In genomic region chr1:221001167-221001566, GRCh38 we compare ENCODE assay signal across 1 cellular context.
TF ChIP-seq lines count a peak whose summit lies in the region.

No MANE protein-coding gene starts in this region.

TF ChIP-seq in IMR-90, 13 proteins besides CTCF, POLR2A, EP300 and RAD21 (continued from another document):
- TF ChIP-seq, protein P1, sequence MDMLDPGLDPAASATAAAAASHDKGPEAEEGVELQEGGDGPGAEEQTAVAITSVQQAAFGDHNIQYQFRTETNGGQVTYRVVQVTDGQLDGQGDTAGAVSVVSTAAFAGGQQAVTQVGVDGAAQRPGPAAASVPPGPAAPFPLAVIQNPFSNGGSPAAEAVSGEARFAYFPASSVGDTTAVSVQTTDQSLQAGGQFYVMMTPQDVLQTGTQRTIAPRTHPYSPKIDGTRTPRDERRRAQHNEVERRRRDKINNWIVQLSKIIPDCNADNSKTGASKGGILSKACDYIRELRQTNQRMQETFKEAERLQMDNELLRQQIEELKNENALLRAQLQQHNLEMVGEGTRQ (IDR thresholded peaks at IDR 0.05; ENCODE audit: low read depth, low read length): no peak
- no peak for TF ChIP-seq MAFK (IDR thresholded peaks at IDR 0.05; ENCODE audit: low read depth, low read length)
- no peak for TF ChIP-seq BHLHE40 (IDR thresholded peaks at IDR 0.05; ENCODE audit: low read depth, low read length)
- TF ChIP-seq FOS (IDR thresholded peaks at IDR 0.05; ENCODE audit: low read depth, low read length): no peak
- TF ChIP-seq RFX5 (IDR thresholded peaks at IDR 0.05; ENCODE audit: low read depth, low read length): no peak
- no peak for TF ChIP-seq NFE2L2 (IDR thresholded peaks at IDR 0.05; ENCODE audit: low read depth, low read length)
- no peak for TF ChIP-seq MXI1 (IDR thresholded peaks at IDR 0.05; ENCODE audit: borderline replicate concordance, low read depth, low read length)
TF ChIP-seq in IMR-90: peak in this region for 0.
